Comparison of ENCODE assay signal across 2 cellular contexts in genomic region chr6:31204751-31205145, GRCh38.
TF ChIP-seq lines count a peak whose summit lies in the region.

No MANE protein-coding gene starts in this region.

TF ChIP-seq in IMR-90, 13 proteins besides CTCF, POLR2A, EP300 and RAD21:
- no peak for TF ChIP-seq MAZ (IDR thresholded peaks at IDR 0.05; ENCODE audit: borderline replicate concordance, low read depth, low read length)
- TF ChIP-seq MXI1 (IDR thresholded peaks at IDR 0.05; ENCODE audit: borderline replicate concordance, low read depth, low read length): no peak
- no peak for TF ChIP-seq FOS (IDR thresholded peaks at IDR 0.05; ENCODE audit: low read depth, low read length)
- no peak for TF ChIP-seq BHLHE40 (IDR thresholded peaks at IDR 0.05; ENCODE audit: low read depth, low read length)
- no peak for TF ChIP-seq SMC3 (IDR thresholded peaks at IDR 0.05; ENCODE audit: low read depth, low read length)
- TF ChIP-seq CHD1 (IDR thresholded peaks at IDR 0.05; ENCODE audit: low read depth, low read length): no peak
- no peak for TF ChIP-seq CEBPB (IDR thresholded peaks at IDR 0.05; ENCODE audit: low read depth, low read length)
- no peak for TF ChIP-seq NFE2L2 (IDR thresholded peaks at IDR 0.05; ENCODE audit: low read depth, low read length)

TF ChIP-seq in GM12878, 131 proteins besides CTCF, POLR2A, EP300 and RAD21:
- TF ChIP-seq POLR2AphosphoS2 (IDR thresholded peaks at IDR 0.05; ENCODE audit: low read depth, low read length) (no peak), BCL3 (IDR thresholded peaks at IDR 0.05; ENCODE audit: borderline replicate concordance, insufficient read depth, low read depth, low read length, poor library complexity, severe bottlenecking) (no peak), IKZF1 (conservative IDR thresholded peaks at IDR 0.05) (no peak), ESRRA (IDR thresholded peaks at IDR 0.05; ENCODE audit: low read length) (no peak), MEF2A (IDR thresholded peaks at IDR 0.05; ENCODE audit: insufficient read depth, low read depth, low read length) (no peak)
- TF ChIP-seq, protein P1, sequence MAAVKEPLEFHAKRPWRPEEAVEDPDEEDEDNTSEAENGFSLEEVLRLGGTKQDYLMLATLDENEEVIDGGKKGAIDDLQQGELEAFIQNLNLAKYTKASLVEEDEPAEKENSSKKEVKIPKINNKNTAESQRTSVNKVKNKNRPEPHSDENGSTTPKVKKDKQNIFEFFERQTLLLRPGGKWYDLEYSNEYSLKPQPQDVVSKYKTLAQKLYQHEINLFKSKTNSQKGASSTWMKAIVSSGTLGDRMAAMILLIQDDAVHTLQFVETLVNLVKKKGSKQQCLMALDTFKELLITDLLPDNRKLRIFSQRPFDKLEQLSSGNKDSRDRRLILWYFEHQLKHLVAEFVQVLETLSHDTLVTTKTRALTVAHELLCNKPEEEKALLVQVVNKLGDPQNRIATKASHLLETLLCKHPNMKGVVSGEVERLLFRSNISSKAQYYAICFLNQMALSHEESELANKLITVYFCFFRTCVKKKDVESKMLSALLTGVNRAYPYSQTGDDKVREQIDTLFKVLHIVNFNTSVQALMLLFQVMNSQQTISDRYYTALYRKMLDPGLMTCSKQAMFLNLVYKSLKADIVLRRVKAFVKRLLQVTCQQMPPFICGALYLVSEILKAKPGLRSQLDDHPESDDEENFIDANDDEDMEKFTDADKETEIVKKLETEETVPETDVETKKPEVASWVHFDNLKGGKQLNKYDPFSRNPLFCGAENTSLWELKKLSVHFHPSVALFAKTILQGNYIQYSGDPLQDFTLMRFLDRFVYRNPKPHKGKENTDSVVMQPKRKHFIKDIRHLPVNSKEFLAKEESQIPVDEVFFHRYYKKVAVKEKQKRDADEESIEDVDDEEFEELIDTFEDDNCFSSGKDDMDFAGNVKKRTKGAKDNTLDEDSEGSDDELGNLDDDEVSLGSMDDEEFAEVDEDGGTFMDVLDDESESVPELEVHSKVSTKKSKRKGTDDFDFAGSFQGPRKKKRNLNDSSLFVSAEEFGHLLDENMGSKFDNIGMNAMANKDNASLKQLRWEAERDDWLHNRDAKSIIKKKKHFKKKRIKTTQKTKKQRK (IDR thresholded peaks at IDR 0.05; ENCODE audit: low read depth, low read length): no peak
TF ChIP-seq in GM12878: peak in this region for 0.
